In the genomic region with DNA sequence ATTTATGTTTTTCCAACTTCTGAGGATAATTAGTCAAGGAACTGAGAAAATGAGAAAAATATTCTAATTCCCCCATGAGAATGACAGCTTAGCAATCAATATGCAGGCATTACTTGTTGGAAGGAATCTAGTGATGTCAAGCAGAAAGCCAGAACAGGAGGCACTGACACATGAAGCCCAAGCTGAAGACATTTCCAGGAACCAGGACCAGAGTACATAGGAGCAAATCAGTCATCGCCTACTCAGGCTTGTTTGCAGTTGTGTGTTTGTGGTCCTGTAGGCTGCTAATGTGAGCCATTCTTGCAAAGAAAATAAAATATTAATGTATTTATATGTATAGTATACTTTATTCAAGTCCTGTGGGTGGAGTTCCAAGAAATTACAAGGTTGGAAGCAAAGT, we compare ENCODE assay signal across 36 cellular contexts.
"Had no signal": no experiment of that assay in that cellular context is flagged by ENCODE, and none has a peak within 500 bp of the region (broad histone marks: within the 10 kb centered on the region; RNA-seq: fewer than 3 reads in every experiment).

No MANE protein-coding gene starts in this region.

- H3K36me3 Mint-ChIP-seq: activated CD8-positive, alpha-beta memory T cell treated with anti-CD3 and anti-CD28 coated beads, Interleukin-2, amount 10 ng/mL, durations not matched to agents 7 days and 5 days; activated naive CD4-positive, alpha-beta T cell treated with anti-CD3 and anti-CD28 coated beads, Interleukin-2, amount 50 U/mL, for 72 hours; activated naive CD8-positive, alpha-beta T cell treated with anti-CD3 and anti-CD28 coated beads for 36 hours; brain had no signal

- DNase-seq: activated B cell treated with CpG ODN at 0.5 μM for 24 hours; activated CD4-positive, alpha-beta memory T cell treated with anti-CD3 and anti-CD28 coated beads, Interleukin-2, amount 10 ng/mL, durations not matched to agents 7 days and 5 days; activated CD4-positive, alpha-beta T cell treated with anti-CD3 and anti-CD28 coated beads for 4 hours; activated CD4-positive, alpha-beta T cell treated with anti-CD3 and anti-CD28 coated beads, Interleukin-2, amount 10 ng/mL, durations not matched to agents 24 days and 14 days; activated CD4-positive, alpha-beta T cell treated with anti-CD3 and anti-CD28 coated beads, Interleukin-2, amount 50 U/mL, for 48 hours; activated CD4-positive, CD25-positive, alpha-beta regulatory T cell treated with anti-CD3 and anti-CD28 coated beads, Interleukin-2, amount 50 U/mL, for 72 hours; activated CD8-positive, alpha-beta memory T cell treated with anti-CD3 and anti-CD28 coated beads for 24 hours; activated CD8-positive, alpha-beta memory T cell treated with anti-CD3 and anti-CD28 coated beads, Interleukin-2, amount 10 ng/mL, durations not matched to agents 7 days and 5 days; activated CD8-positive, alpha-beta memory T cell treated with anti-CD3 and anti-CD28 coated beads, Interleukin-2, amount 50 U/mL, for 48 hours; activated CD8-positive, alpha-beta T cell treated with anti-CD3 and anti-CD28 coated beads, Interleukin-2, amount 10 ng/mL, durations not matched to agents 7 days and 5 days; activated effector memory CD4-positive, alpha-beta T cell treated with anti-CD3 and anti-CD28 coated beads, Interleukin-2, amount 50 U/mL, for 16 hours; activated gamma-delta T cell treated with Interleukin-2 at 50 U/mL for 16 hours; activated naive CD4-positive, alpha-beta T cell; activated naive CD4-positive, alpha-beta T cell treated with anti-CD3 and anti-CD28 coated beads for 36 hours; activated naive CD4-positive, alpha-beta T cell treated with anti-CD3 and anti-CD28 coated beads, Interleukin-2, amount 50 U/mL, for 16 hours; activated naive CD8-positive, alpha-beta T cell treated with anti-CD3 and anti-CD28 coated beads for 36 hours; activated T-cell treated with anti-CD3 and anti-CD28 coated beads, Interleukin-2, amount 50 U/mL, for 24 hours; activated T-cell treated with anti-CD3 and anti-CD28 coated beads, Interleukin-2, amount 50 U/mL, for 48 hours; adrenal gland; amniotic stem cell; aorta; caudate nucleus; cerebellar nuclear complex; T-helper 1 cell; T-helper 2 cell; T-helper 9 cell had no signal

- H3K4me3 Mint-ChIP-seq: activated B cell treated with CpG ODN at 0.5 μM for 24 hours; activated CD4-positive, alpha-beta memory T cell treated with anti-CD3 and anti-CD28 coated beads, Interleukin-2, amount 10 ng/mL, durations not matched to agents 7 days and 5 days; activated CD4-positive, alpha-beta T cell treated with anti-CD3 and anti-CD28 coated beads, Interleukin-2, amount 10 ng/mL, durations not matched to agents 24 days and 14 days; activated CD8-positive, alpha-beta memory T cell treated with anti-CD3 and anti-CD28 coated beads, Interleukin-2, amount 10 ng/mL, durations not matched to agents 7 days and 5 days; activated CD8-positive, alpha-beta T cell treated with anti-CD3 and anti-CD28 coated beads, Interleukin-2, amount 10 ng/mL, durations not matched to agents 7 days and 5 days; activated naive CD4-positive, alpha-beta T cell treated with anti-CD3 and anti-CD28 coated beads for 36 hours; activated naive CD8-positive, alpha-beta T cell treated with anti-CD3 and anti-CD28 coated beads for 36 hours; activated T-cell treated with anti-CD3 and anti-CD28 coated beads, Interleukin-2, amount 50 U/mL, for 24 hours; brain; central memory CD8-positive, alpha-beta T cell; T-helper 1 cell treated with Interleukin-12 subunit alpha and Interleukin-12 subunit beta and Interleukin-4 antibody, amounts not matched to agents 30 μg/mL and 1 μg/mL, for 36 hours; T-helper 2 cell treated with Interferon-gamma antibody and Interleukin-4, amounts not matched to agents 5 μg/mL and 100 μg/mL, for 36 hours had no signal

- FAIRE-seq: astrocyte, bronchial epithelial cell, TTC549 had no signal

- H3K4me1 Mint-ChIP-seq: activated B cell treated with CpG ODN at 0.5 μM for 24 hours; activated CD4-positive, alpha-beta memory T cell treated with anti-CD3 and anti-CD28 coated beads, Interleukin-2, amount 10 ng/mL, durations not matched to agents 7 days and 5 days; activated CD4-positive, alpha-beta T cell treated with anti-CD3 and anti-CD28 coated beads, Interleukin-2, amount 10 ng/mL, durations not matched to agents 24 days and 14 days; activated CD8-positive, alpha-beta memory T cell treated with anti-CD3 and anti-CD28 coated beads, Interleukin-2, amount 10 ng/mL, durations not matched to agents 7 days and 5 days; activated naive CD8-positive, alpha-beta T cell treated with anti-CD3 and anti-CD28 coated beads for 36 hours; central memory CD8-positive, alpha-beta T cell had no signal

- H3K4me3 ChIP-seq: adrenal gland, cardiac muscle cell had no signal

- H3K9me3 Mint-ChIP-seq: activated B cell treated with CpG ODN at 0.5 μM for 24 hours; activated CD4-positive, alpha-beta memory T cell treated with anti-CD3 and anti-CD28 coated beads, Interleukin-2, amount 10 ng/mL, durations not matched to agents 7 days and 5 days; activated CD4-positive, alpha-beta T cell treated with anti-CD3 and anti-CD28 coated beads, Interleukin-2, amount 10 ng/mL, durations not matched to agents 24 days and 14 days; activated naive CD4-positive, alpha-beta T cell treated with anti-CD3 and anti-CD28 coated beads for 36 hours; activated naive CD4-positive, alpha-beta T cell treated with anti-CD3 and anti-CD28 coated beads, Interleukin-2, amount 50 U/mL, for 72 hours; activated naive CD8-positive, alpha-beta T cell treated with anti-CD3 and anti-CD28 coated beads for 36 hours; activated T-cell treated with anti-CD3 and anti-CD28 coated beads, Interleukin-2, amount 50 U/mL, for 24 hours; brain; central memory CD8-positive, alpha-beta T cell; T-helper 1 cell treated with Interleukin-12 subunit alpha and Interleukin-12 subunit beta and Interleukin-4 antibody, amounts not matched to agents 30 μg/mL and 1 μg/mL, for 36 hours; T-helper 2 cell treated with Interferon-gamma antibody and Interleukin-4, amounts not matched to agents 5 μg/mL and 100 μg/mL, for 36 hours had no signal

- H3K27ac ChIP-seq: adrenal gland, cardiac muscle cell, VCaP had no signal

- H3K9me3 ChIP-seq: adrenal gland had no signal

- ATAC-seq: activated CD8-positive, alpha-beta memory T cell treated with anti-CD3 and anti-CD28 coated beads, Interleukin-2, amount 10 ng/mL, durations not matched to agents 7 days and 5 days; activated CD8-positive, alpha-beta T cell treated with anti-CD3 and anti-CD28 coated beads, Interleukin-2, amount 10 ng/mL, durations not matched to agents 7 days and 5 days; activated naive CD4-positive, alpha-beta T cell treated with anti-CD3 and anti-CD28 coated beads, Interleukin-2, amount 50 U/mL, for 72 hours had no signal

- H3K27me3 ChIP-seq: adrenal gland, cardiac muscle cell had no signal

- H3K4me1 ChIP-seq: adrenal gland had no signal

- H3K27ac Mint-ChIP-seq: activated B cell treated with CpG ODN at 0.5 μM for 24 hours; activated CD4-positive, alpha-beta memory T cell treated with anti-CD3 and anti-CD28 coated beads, Interleukin-2, amount 10 ng/mL, durations not matched to agents 7 days and 5 days; activated CD4-positive, alpha-beta T cell treated with anti-CD3 and anti-CD28 coated beads, Interleukin-2, amount 10 ng/mL, durations not matched to agents 24 days and 14 days; activated CD8-positive, alpha-beta memory T cell treated with anti-CD3 and anti-CD28 coated beads, Interleukin-2, amount 10 ng/mL, durations not matched to agents 7 days and 5 days; activated CD8-positive, alpha-beta T cell treated with anti-CD3 and anti-CD28 coated beads, Interleukin-2, amount 10 ng/mL, durations not matched to agents 7 days and 5 days; activated naive CD4-positive, alpha-beta T cell treated with anti-CD3 and anti-CD28 coated beads for 36 hours; activated naive CD4-positive, alpha-beta T cell treated with anti-CD3 and anti-CD28 coated beads, Interleukin-2, amount 50 U/mL, for 72 hours; activated naive CD8-positive, alpha-beta T cell treated with anti-CD3 and anti-CD28 coated beads for 36 hours; activated T-cell treated with anti-CD3 and anti-CD28 coated beads, Interleukin-2, amount 50 U/mL, for 24 hours; brain; T-helper 1 cell treated with Interleukin-12 subunit alpha and Interleukin-12 subunit beta and Interleukin-4 antibody, amounts not matched to agents 30 μg/mL and 1 μg/mL, for 36 hours; T-helper 2 cell treated with Interferon-gamma antibody and Interleukin-4, amounts not matched to agents 5 μg/mL and 100 μg/mL, for 36 hours had no signal

- H3K27me3 Mint-ChIP-seq: activated T-cell treated with anti-CD3 and anti-CD28 coated beads, Interleukin-2, amount 50 U/mL, for 24 hours had no signal

- H3K36me3 ChIP-seq: adrenal gland, cardiac muscle cell had no signal
